19 cellular contexts compared by ENCODE assay signal in the genomic region with DNA sequence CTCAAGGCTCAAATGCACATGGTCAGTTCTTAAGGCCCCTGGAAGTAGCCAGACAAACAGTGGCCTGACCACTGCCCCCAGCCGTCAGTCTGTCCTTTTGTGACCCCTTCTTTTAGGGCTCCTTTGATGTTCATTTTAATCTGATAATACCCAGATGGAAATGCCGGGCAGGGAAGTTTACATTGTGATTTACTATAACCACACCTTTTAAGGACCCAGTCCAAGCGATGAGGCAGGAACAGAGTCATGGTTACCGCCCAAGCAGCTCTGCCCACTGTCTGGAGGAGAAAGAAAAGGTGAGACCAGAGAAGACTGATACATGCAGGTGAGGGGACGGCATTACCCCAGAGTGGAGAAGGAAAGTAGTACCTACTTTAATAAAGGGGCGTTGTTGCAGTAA.
"Had no signal": no experiment of that assay in that cellular context is flagged by ENCODE, and none has a peak within 500 bp of the region (broad histone marks: within the 10 kb centered on the region; RNA-seq: fewer than 3 reads in every experiment).

No MANE protein-coding gene starts in this region.

- H3K4me3 ChIP-seq: body of pancreas, pancreas had no signal

- H3K27me3 ChIP-seq: body of pancreas, pancreas had no signal

- H3K4me3 Mint-ChIP-seq: activated CD8-positive, alpha-beta T cell treated with anti-CD3 and anti-CD28 coated beads for 36 hours; activated naive CD8-positive, alpha-beta T cell treated with anti-CD3 and anti-CD28 coated beads, Interleukin-2, amount 10 ng/mL, durations not matched to agents 7 days and 5 days; natural killer cell; stimulated activated memory B cell treated with anti-CD40 and anti-IgM and Interleukin-4, amounts not matched to agents 10 μg/mL and 1 μg/mL and 100 μg/mL, for 72 hours had no signal

- ATAC-seq: activated CD8-positive, alpha-beta T cell treated with anti-CD3 and anti-CD28 coated beads for 36 hours; body of pancreas; natural killer cell; pancreas; sciatic nerve; stimulated activated memory B cell treated with anti-CD40 and anti-IgM and Interleukin-4, amounts not matched to agents 10 μg/mL and 1 μg/mL and 100 μg/mL, for 72 hours had no signal

- H3K27me3 Mint-ChIP-seq: activated CD8-positive, alpha-beta T cell treated with anti-CD3 and anti-CD28 coated beads for 36 hours; stimulated activated memory B cell treated with anti-CD40 and anti-IgM and Interleukin-4, amounts not matched to agents 10 μg/mL and 1 μg/mL and 100 μg/mL, for 72 hours had no signal

- H3K4me1 Mint-ChIP-seq: activated naive CD8-positive, alpha-beta T cell treated with anti-CD3 and anti-CD28 coated beads, Interleukin-2, amount 10 ng/mL, durations not matched to agents 7 days and 5 days; natural killer cell had no signal

- H3K27ac Mint-ChIP-seq: activated CD8-positive, alpha-beta T cell treated with anti-CD3 and anti-CD28 coated beads for 36 hours; activated naive CD8-positive, alpha-beta T cell treated with anti-CD3 and anti-CD28 coated beads, Interleukin-2, amount 10 ng/mL, durations not matched to agents 7 days and 5 days; activated T-helper 2 cell treated with anti-CD3 and anti-CD28 coated beads, Interferon-gamma antibody, Interleukin-2, Interleukin-4, amounts not matched to agents 10 μg/mL and 5 μg/mL and 100 μg/mL, durations not matched to agents 14 hours and 24 hours and 36 hours; natural killer cell; stimulated activated memory B cell treated with anti-CD40 and anti-IgM and Interleukin-4, amounts not matched to agents 10 μg/mL and 1 μg/mL and 100 μg/mL, for 72 hours had no signal

- DNase-seq: activated CD4-positive, alpha-beta T cell treated with anti-CD3 and anti-CD28 coated beads for 48 hours; activated CD4-positive, CD25-positive, alpha-beta regulatory T cell; activated CD8-positive, alpha-beta T cell treated with anti-CD3 and anti-CD28 coated beads for 36 hours; activated naive CD4-positive, alpha-beta T cell treated with Interleukin-2 at 50 U/mL for 16 hours; activated naive CD8-positive, alpha-beta T cell treated with anti-CD3 and anti-CD28 coated beads, Interleukin-2, amount 10 ng/mL, durations not matched to agents 7 days and 5 days; activated T-cell treated with anti-CD3 and anti-CD28 coated beads, Interleukin-2, amount 50 U/mL, for 1 hour; amygdala; body of pancreas; central memory CD4-positive, alpha-beta T cell; mesenchymal stem cell; natural killer cell; pancreas; stimulated activated CD4-positive, alpha-beta T cell treated with anti-CD3 and anti-CD28 coated beads, Interleukin-4, amount 100 ng/mL, for 4 hours; T-helper 1 cell; T-helper 9 cell had no signal

- H3K36me3 Mint-ChIP-seq: activated naive CD8-positive, alpha-beta T cell treated with anti-CD3 and anti-CD28 coated beads, Interleukin-2, amount 10 ng/mL, durations not matched to agents 7 days and 5 days; natural killer cell had no signal

- H3K36me3 ChIP-seq: neutrophil, pancreas had no signal

- H3K27ac ChIP-seq: body of pancreas, neutrophil, pancreas had no signal

- H3K9me3 ChIP-seq: body of pancreas, neutrophil, pancreas had no signal

- H3K9me3 Mint-ChIP-seq: activated CD8-positive, alpha-beta T cell treated with anti-CD3 and anti-CD28 coated beads for 36 hours; activated naive CD8-positive, alpha-beta T cell treated with anti-CD3 and anti-CD28 coated beads, Interleukin-2, amount 10 ng/mL, durations not matched to agents 7 days and 5 days; activated T-helper 2 cell treated with anti-CD3 and anti-CD28 coated beads, Interferon-gamma antibody, Interleukin-2, Interleukin-4, amounts not matched to agents 10 μg/mL and 5 μg/mL and 100 μg/mL, durations not matched to agents 14 hours and 24 hours and 36 hours; natural killer cell; stimulated activated memory B cell treated with anti-CD40 and anti-IgM and Interleukin-4, amounts not matched to agents 10 μg/mL and 1 μg/mL and 100 μg/mL, for 72 hours had no signal
